In genomic region chr12:121802843-121803698, GRCh38 we compare ENCODE assay signal across 8 cellular contexts. TPM values are rescaled to one million over a fixed set of nuclear protein-coding genes. Genes with fewer than 3 reads are reported as not detected.
A peak's percentile ranks its signal among the peaks of the same experiment; 100 is the strongest.
DNase-seq lines count a peak whose midpoint lies in the region; ATAC-seq, FAIRE-seq and TF ChIP-seq lines count a peak whose summit lies in the region.

No MANE protein-coding gene starts in this region.

- in situ Hi-C loops in K562 (cut with MboI): no loop called here

- FAIRE-seq in TTC549 (lab: Jason Lieb, UNC) (peak; percentile 94), K562 (lab: Jason Lieb, UNC) (peak; percentile 93)

- peak; percentile 50 for ATAC-seq in GM18502 (IDR thresholded peaks at IDR 0.05; ENCODE audit: poor library complexity, unreplicated experiment)
- peak; percentile 30 for ATAC-seq in HG03039 (IDR thresholded peaks at IDR 0.05; ENCODE audit: unreplicated experiment)
- ATAC-seq in K562: peak; percentile 30
- ATAC-seq in HG03139 (IDR thresholded peaks at IDR 0.05; ENCODE audit: unreplicated experiment): no peak

- intact Hi-C loops in K562 (cut with micrococcal nuclease): no loop called here

- WGBS in K562 (ENCODE audit: insufficient coverage, low coverage, missing lambda C conversion rate): under 1% methylated on average over 52 of the region's 65 CpGs

- POLR2A ChIA-PET in K562 (lab: Yijun Ruan, JAX): interaction anchor here (0.6 to 12.1 kb wide), 19 partner anchors 8 to 1429 kb away, joined by 3 to 194 read pairs (median 4); partner anchors contain the start of genes RHOF and TMEM120B

- CTCF ChIA-PET in K562 (lab: Yijun Ruan, JAX; ENCODE audit: low intra/inter-chr PET ratio): no interaction called here

- H3K79me2 ChIP-seq in K562 (ENCODE audit: control insufficient read depth, insufficient read depth, low read length): peaks cover 87% of the 10 kb centered on the region

- no peaks in the 10 kb centered on the region for H3K9me3 ChIP-seq in K562 (replicated peaks; ENCODE audit: control insufficient read depth, insufficient read depth, low read depth, low read length)

- peaks cover 21 to 64% of the 10 kb centered on the region in 2 experiments; a peak in 4 of 5 replicates for H3K4me1 ChIP-seq in K562 (replicated peaks in 1 of 2; ENCODE audit: control insufficient read depth in 2 of 2, insufficient read depth in 2 of 2, low read length in 2 of 2)

- H3K36me3 ChIP-seq in K562 (ENCODE audit: control insufficient read depth, insufficient read depth, low read length): peaks cover 34% of the 10 kb centered on the region

- TF ChIP-seq POLR2A in K562 (conservative IDR thresholded peaks at IDR 0.05): peak; percentile 97

- H3K4me2 ChIP-seq in K562 (ENCODE audit: insufficient read depth, low read length): peak overlapping the region; percentile 82

- no peak for TF ChIP-seq EP300 in K562 (IDR thresholded peaks at IDR 0.05; ENCODE audit: low read length)

- peak overlapping the region; percentile 80 for H3K4me3 ChIP-seq in K562

- TF ChIP-seq CTCF in K562 (IDR thresholded peaks at IDR 0.05 in 2 of 3, conservative IDR thresholded peaks at IDR 0.05 in 1 of 3; ENCODE audit: insufficient read depth in 2 of 3, low read depth in 1 of 3, low read length in 3 of 3): no peak

- no peak for TF ChIP-seq RAD21 in K562 (CRISPR knock-in tag; conservative IDR thresholded peaks at IDR 0.05 in 1 of 2, IDR thresholded peaks at IDR 0.05 in 1 of 2)

- H3K27me3 ChIP-seq in K562 (ENCODE audit: control insufficient read depth in 2 of 2, insufficient read depth in 2 of 2, low read length in 2 of 2): no peaks in the 10 kb centered on the region

- H3K27ac ChIP-seq in K562 (ENCODE audit: extremely low read depth, low read depth, low read length): peak overlapping the region; percentile 99

- TSS peak; percentile 41 for BruUV-seq in K562 (replicated peaks; lab: Mats Ljungman, UMichigan)

- H2AFZ ChIP-seq in K562 (ENCODE audit: low read depth, low read length): peak overlapping the region; percentile 64

- peak overlapping the region; percentile 92 to 100 for H3K9ac ChIP-seq in K562 (ENCODE audit: insufficient read depth in 1 of 2, low read depth in 2 of 2, low read length in 2 of 2)

- 0 out of 2 replicates have a peak, but pooled peaks cover 3% of the 10 kb centered on the region for H4K20me1 ChIP-seq in K562 (replicated peaks; ENCODE audit: control insufficient read depth, insufficient read depth, low read length)

- DNase-seq in NCI-H2107 treated with DMSO at 0.1 percent for 48 hours (lab: John Stamatoyannopoulos, UW; ENCODE audit: unreplicated experiment) (peak; percentile 96), K562 (ENCODE audit: extremely low read depth in 1 of 4, low spot score in 3 of 4) (peak; percentile 70 to 96 (median 84)), hypothalamus (lab: John Stamatoyannopoulos, UW) (peak; percentile 61 to 99 (median 92)), retina (peak; percentile 99)

- H3K9me1 ChIP-seq in K562 (ENCODE audit: control insufficient read depth, insufficient read depth, low read length): no peaks in the 10 kb centered on the region

TF ChIP-seq in K562, 482 proteins besides CTCF, POLR2A, EP300 and RAD21 (continues in another document):
- TF ChIP-seq IRF9 (tag; IDR thresholded peaks at IDR 0.05): no peak
- no peak for TF ChIP-seq ZC3H11A (IDR thresholded peaks at IDR 0.05; ENCODE audit: low read depth, low read length)
- peak; percentile 88 to 95; a peak in 3 of 4 replicates for TF ChIP-seq UBTF (IDR thresholded peaks at IDR 0.05; ENCODE audit: borderline replicate concordance in 1 of 2, low read depth in 2 of 2, low read length in 2 of 2)

RNA-seq across cellular contexts. Expression of gene SETD1B, which starts 0.7 kb away (rescaled TPM):
- 15.2 and 26.5 TPM in 2 replicates for total RNA-seq in K562 (2011; cell fraction: chromatin; rRNA removed; ENCODE audit: low replicate concordance)
- 12.8 and 13.4 TPM in 2 replicates for total RNA-seq in K562 (2011; cell fraction: nucleolus; rRNA removed)
- total RNA-seq in K562 (2011; cell fraction: nucleoplasm; rRNA removed): 10.8 and 11.7 TPM in 2 replicates
- total RNA-seq in K562 (2014; rRNA removed) (2.9 and 4.7 TPM in 2 replicates), K562 (2014; rRNA removed; fragmentation: Illumina TruSeq; extraction: Trizol) (0.99 and 1.4 TPM in 2 replicates), K562 (2015; rRNA removed; fragmentation: Illumina TruSeq; extraction: Trizol) (2.1 and 3.1 TPM in 2 replicates), K562 (2021) (23.6 and 26.6 TPM in 2 replicates)
- polyA plus RNA-seq in K562 (2011; rRNA removed) (0.77 and 1.1 TPM in 2 replicates), K562 (2014; fragmentation: Illumina TruSeq; extraction: Trizol) (6.1 and 10.6 TPM in 2 replicates), K562 (2014; fragmentation: Nextera tagmentation; extraction: Ambion mirVana) (1 to 10 TPM in 1 of 2 experiments, under 1 TPM in 1; 0.48 to 2.3 TPM), K562 (2014; rRNA removed) (6.9 and 7.1 TPM in 2 replicates)
- polyA plus RNA-seq in K562 (2011; cell fraction: cytosol; rRNA removed): 0.75 and 1.0 TPM in 2 replicates
- 4.0 and 7.0 TPM in 2 replicates for polyA plus RNA-seq in K562 (2011; cell fraction: nucleus; rRNA removed)
- polyA plus RNA-seq in K562 (2012): 8.4 and 8.6 TPM in 2 replicates
- polyA minus RNA-seq in K562 (2011; rRNA and poly(A)+ RNA removed): 1.2 and 1.3 TPM in 2 replicates
- 5.6 and 7.3 TPM in 2 replicates for polyA minus RNA-seq in K562 (2011; cell fraction: cytosol; rRNA and poly(A)+ RNA removed)
- polyA minus RNA-seq in K562 (2011; cell fraction: nucleus; rRNA and poly(A)+ RNA removed): 2.8 and 3.1 TPM in 2 replicates

RNA-seq across cellular contexts. Expression of gene RHOF, which starts 9.6 kb away (rescaled TPM):
- total RNA-seq in K562 (2011; cell fraction: chromatin; rRNA removed; ENCODE audit: low replicate concordance): 78.6 and 99.1 TPM in 2 replicates
- 34.0 and 38.0 TPM in 2 replicates for total RNA-seq in K562 (2011; cell fraction: nucleolus; rRNA removed)
- 43.6 and 46.6 TPM in 2 replicates for total RNA-seq in K562 (2011; cell fraction: nucleoplasm; rRNA removed)
- total RNA-seq in K562 (2014; rRNA removed) (3.5 and 3.9 TPM in 2 replicates), K562 (2014; rRNA removed; fragmentation: Illumina TruSeq; extraction: Trizol) (3.1 and 3.9 TPM in 2 replicates), K562 (2015; rRNA removed; fragmentation: Illumina TruSeq; extraction: Trizol) (4.3 and 4.8 TPM in 2 replicates), K562 (2021) (10.1 and 10.4 TPM in 2 replicates)
- polyA plus RNA-seq in K562 (2011; rRNA removed) (4.0 and 6.3 TPM in 2 replicates), K562 (2014; fragmentation: Illumina TruSeq; extraction: Trizol) (4.3 and 5.4 TPM in 2 replicates), K562 (2014; fragmentation: Nextera tagmentation; extraction: Ambion mirVana) (under 1 TPM; 0.13 to 0.45 TPM), K562 (2014; rRNA removed) (8.8 and 9.5 TPM in 2 replicates)
- polyA plus RNA-seq in K562 (2011; cell fraction: cytosol; rRNA removed): 1.2 and 2.6 TPM in 2 replicates
- 21.6 and 23.6 TPM in 2 replicates for polyA plus RNA-seq in K562 (2011; cell fraction: nucleus; rRNA removed)
- polyA plus RNA-seq in K562 (2012): 3.9 and 4.4 TPM in 2 replicates
- polyA minus RNA-seq in K562 (2011; rRNA and poly(A)+ RNA removed): 3.8 and 8.5 TPM in 2 replicates
- 2.6 and 4.0 TPM in 2 replicates for polyA minus RNA-seq in K562 (2011; cell fraction: cytosol; rRNA and poly(A)+ RNA removed)
- 19.9 and 31.2 TPM in 2 replicates for polyA minus RNA-seq in K562 (2011; cell fraction: nucleus; rRNA and poly(A)+ RNA removed)

RNA-seq across cellular contexts. Expression of gene HPD, which starts 55.6 kb away (rescaled TPM):
- 0.53 TPM in 1 of 2 replicates, not detected in the other for total RNA-seq in K562 (2011; cell fraction: chromatin; rRNA removed; ENCODE audit: low replicate concordance)
- total RNA-seq in K562 (2011; cell fraction: nucleolus; rRNA removed): 0.33 TPM in 1 of 2 replicates, not detected in the other
- total RNA-seq in K562 (2011; cell fraction: nucleoplasm; rRNA removed): not detected in 2 replicates
- total RNA-seq in K562 (2014; rRNA removed) (0.23 TPM in 1 of 2 replicates, not detected in the other), K562 (2014; rRNA removed; fragmentation: Illumina TruSeq; extraction: Trizol) (not detected in 2 replicates), K562 (2015; rRNA removed; fragmentation: Illumina TruSeq; extraction: Trizol) (not detected in 2 replicates), K562 (2021) (0.29 TPM in 2 replicates)
- polyA plus RNA-seq in K562 (2011; rRNA removed) (0.06 TPM in 1 of 2 replicates, not detected in the other), K562 (2014; fragmentation: Illumina TruSeq; extraction: Trizol) (not detected in 2 replicates), K562 (2014; fragmentation: Nextera tagmentation; extraction: Ambion mirVana) (under 1 TPM; 0.07 TPM), K562 (2014; rRNA removed) (0.09 TPM in 1 of 2 replicates, not detected in the other)
- polyA plus RNA-seq in K562 (2011; cell fraction: cytosol; rRNA removed): 0.04 and 0.18 TPM in 2 replicates
- polyA plus RNA-seq in K562 (2011; cell fraction: nucleus; rRNA removed): not detected in 2 replicates
- 0.08 and 0.36 TPM in 2 replicates for polyA plus RNA-seq in K562 (2012)
- polyA minus RNA-seq in K562 (2011; rRNA and poly(A)+ RNA removed): 0.53 TPM in 1 of 2 replicates, not detected in the other
- not detected in 2 replicates for polyA minus RNA-seq in K562 (2011; cell fraction: cytosol; rRNA and poly(A)+ RNA removed)
- polyA minus RNA-seq in K562 (2011; cell fraction: nucleus; rRNA and poly(A)+ RNA removed): not detected in 2 replicates
